Comparison of ENCODE assay signal across 10 cellular contexts in the genomic region with DNA sequence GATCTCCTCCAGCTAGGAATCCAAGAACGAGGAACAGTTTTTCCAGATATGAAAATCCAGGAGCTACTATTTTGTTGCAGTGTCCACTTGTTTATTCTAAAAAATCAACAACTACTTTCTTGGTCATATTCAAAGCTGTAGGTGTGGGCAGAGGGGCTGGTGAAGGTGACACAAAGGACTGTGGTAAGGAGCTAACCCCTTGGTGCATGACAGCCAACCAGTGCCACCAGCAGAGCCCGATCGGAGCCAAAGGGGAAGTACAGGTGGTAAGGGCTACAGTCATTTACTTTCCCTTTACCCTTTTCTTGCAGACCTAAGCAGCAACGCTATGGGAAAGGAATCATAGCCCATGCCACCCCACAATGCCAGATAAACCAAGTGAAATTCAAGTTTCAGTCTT. TPM values are rescaled to one million over a fixed set of nuclear protein-coding genes. Genes with fewer than 3 reads are reported as not detected.
DNase-seq lines count a peak whose midpoint lies in the region; ATAC-seq lines count a peak whose summit lies in the region.
"Had no signal": no experiment of that assay in that cellular context is flagged by ENCODE, and none has a peak within 500 bp of the region (broad histone marks: within the 10 kb centered on the region; RNA-seq: fewer than 3 reads in every experiment).

No MANE protein-coding gene starts in this region.

- H3K4me1 ChIP-seq in muscle layer of duodenum (ENCODE audit: control insufficient read depth in 1 of 2, insufficient read depth in 2 of 2, low read length in 2 of 2): peaks cover 3 to 11% of the 10 kb centered on the region in 2 donors

- DNase-seq in anterior cingulate cortex (lab: John Stamatoyannopoulos, UW) (no peak), iPS-NIHi11 (ENCODE audit: low spot score) (no peak), cardiac septum (ENCODE audit: low spot score) (no peak), NCI-H1417 treated with DMSO at 0.1 percent for 48 hours (lab: John Stamatoyannopoulos, UW) (no peak)
- DNase-seq: NCI-H1436 had no signal

- H3K27ac ChIP-seq in muscle layer of duodenum (ENCODE audit: low read length): peak overlapping the region; percentile 24

- H3K4me3 ChIP-seq in muscle layer of duodenum (ENCODE audit: low read depth in 1 of 2, low read length in 2 of 2): no peak overlapping the region

- peak; percentile 73 for ATAC-seq in GM18867 (IDR thresholded peaks at IDR 0.05; ENCODE audit: unreplicated experiment)
- peak; percentile 51 for ATAC-seq in GM21526 (IDR thresholded peaks at IDR 0.05; ENCODE audit: low FRiP score, unreplicated experiment)
- ATAC-seq in HG03469 (IDR thresholded peaks at IDR 0.05; ENCODE audit: unreplicated experiment): peak; percentile 41

- H3K9me3 ChIP-seq in muscle layer of duodenum (ENCODE audit: control insufficient read depth in 1 of 2, low read length in 2 of 2): no peaks in the 10 kb centered on the region

- H3K36me3 ChIP-seq in muscle layer of duodenum (ENCODE audit: control insufficient read depth in 1 of 2, insufficient read depth in 2 of 2, low read length in 2 of 2): no peaks in the 10 kb centered on the region

- intact Hi-C loops in cardiac septum (cut with DNase I): no loop called here

- H3K27me3 ChIP-seq in muscle layer of duodenum (ENCODE audit: low read depth, low read length): no peaks in the 10 kb centered on the region

RNA-seq across cellular contexts. Expression of a gene that starts 30.7 kb away (rescaled TPM):
- total RNA-seq in cardiac septum: 2.0 TPM
- total RNA-seq: endothelial cell of umbilical vein had no signal

RNA-seq across cellular contexts. Expression of a gene that starts 32.0 kb away (rescaled TPM):
- total RNA-seq in cardiac septum: 702 TPM

RNA-seq across cellular contexts. Expression of a gene that starts 48.8 kb away (rescaled TPM):
- 130 TPM for total RNA-seq in cardiac septum

RNA-seq across cellular contexts. Expression of a gene that starts 49.1 kb away (rescaled TPM):
- 10.9 TPM for total RNA-seq in cardiac septum
